Comparison of ENCODE assay signal across 26 cellular contexts in genomic region chr1:235872270-235872669, GRCh38. TPM values are rescaled to one million over a fixed set of nuclear protein-coding genes. Genes with fewer than 3 reads are reported as not detected.
A peak's percentile ranks its signal among the peaks of the same experiment; 100 is the strongest.
DNase-seq lines count a peak whose midpoint lies in the region; ATAC-seq and FAIRE-seq lines count a peak whose summit lies in the region.
"Had no signal": no experiment of that assay in that cellular context is flagged by ENCODE, and none has a peak within 500 bp of the region (broad histone marks: within the 10 kb centered on the region; RNA-seq: fewer than 3 reads in every experiment).

No MANE protein-coding gene starts in this region.

- H3K9me3 Mint-ChIP-seq in activated naive CD4-positive, alpha-beta T cell treated with anti-CD3 and anti-CD28 coated beads for 36 hours, result no peaks in the 10 kb centered on the region
- H3K9me3 Mint-ChIP-seq in activated naive CD8-positive, alpha-beta T cell treated with anti-CD3 and anti-CD28 coated beads, Interleukin-2, amount 50 U/mL, for 24 hours, result no peaks in the 10 kb centered on the region
- no peaks in the 10 kb centered on the region for H3K9me3 Mint-ChIP-seq in stimulated activated naive CD8-positive, alpha-beta T cell treated with anti-CD3 and anti-CD28 coated beads, Interleukin-15, amount 100 ng/mL, for 72 hours
- H3K9me3 Mint-ChIP-seq: dendritic cell treated with granulocyte-macrophage colony-stimulating factor and Interleukin-4, amounts not matched to agents 40 ng/mL and 50 ng/mL, for 4 days; endodermal cell; H9; memory B cell; neural progenitor cell had no signal

- intact Hi-C loops in activated naive CD4-positive, alpha-beta T cell treated with anti-CD3 and anti-CD28 coated beads for 36 hours (cut with micrococcal nuclease), result no loop called here

- H3K4me1 Mint-ChIP-seq in activated naive CD4-positive, alpha-beta T cell treated with anti-CD3 and anti-CD28 coated beads for 36 hours (ENCODE audit: low read depth), result peaks cover 63% of the 10 kb centered on the region
- peaks cover 30% of the 10 kb centered on the region for H3K4me1 Mint-ChIP-seq in T-helper 17 cell
- peaks cover 17% of the 10 kb centered on the region for H3K4me1 Mint-ChIP-seq in activated naive CD8-positive, alpha-beta T cell treated with anti-CD3 and anti-CD28 coated beads, Interleukin-2, amount 50 U/mL, for 24 hours
- H3K4me1 Mint-ChIP-seq in stimulated activated naive CD8-positive, alpha-beta T cell treated with anti-CD3 and anti-CD28 coated beads, Interleukin-15, amount 100 ng/mL, for 72 hours, result peaks cover 9% of the 10 kb centered on the region

- no peak overlapping the region for H3K4me3 Mint-ChIP-seq in activated naive CD4-positive, alpha-beta T cell treated with anti-CD3 and anti-CD28 coated beads for 36 hours
- H3K4me3 Mint-ChIP-seq in T-helper 17 cell, result no peak overlapping the region
- peak overlapping the region; percentile 74 for H3K4me3 Mint-ChIP-seq in activated naive CD8-positive, alpha-beta T cell treated with anti-CD3 and anti-CD28 coated beads, Interleukin-2, amount 50 U/mL, for 24 hours
- peak overlapping the region; percentile 72 to 80 for H3K4me3 Mint-ChIP-seq in stimulated activated naive CD8-positive, alpha-beta T cell treated with anti-CD3 and anti-CD28 coated beads, Interleukin-15, amount 100 ng/mL, for 72 hours
- H3K4me3 Mint-ChIP-seq: B cell; dendritic cell treated with granulocyte-macrophage colony-stimulating factor and Interleukin-4, amounts not matched to agents 40 ng/mL and 50 ng/mL, for 4 days; endodermal cell; H9; memory B cell; neural progenitor cell had no signal

- no peaks in the 10 kb centered on the region for H3K9me3 ChIP-seq in T-helper 17 cell (ENCODE audit: control insufficient read depth, low read length, poor library complexity, severe bottlenecking)
- H3K9me3 ChIP-seq: body of pancreas, left lung, pancreas, stomach, thyroid gland had no signal

- peak overlapping the region; percentile 93 for H3K27ac Mint-ChIP-seq in activated naive CD4-positive, alpha-beta T cell treated with anti-CD3 and anti-CD28 coated beads for 36 hours
- peak overlapping the region; percentile 81 for H3K27ac Mint-ChIP-seq in T-helper 17 cell
- peak overlapping the region; percentile 99 for H3K27ac Mint-ChIP-seq in activated naive CD8-positive, alpha-beta T cell treated with anti-CD3 and anti-CD28 coated beads, Interleukin-2, amount 50 U/mL, for 24 hours
- peak overlapping the region; percentile 97 to 99 for H3K27ac Mint-ChIP-seq in stimulated activated naive CD8-positive, alpha-beta T cell treated with anti-CD3 and anti-CD28 coated beads, Interleukin-15, amount 100 ng/mL, for 72 hours
- H3K27ac Mint-ChIP-seq: B cell; dendritic cell treated with granulocyte-macrophage colony-stimulating factor and Interleukin-4, amounts not matched to agents 40 ng/mL and 50 ng/mL, for 4 days; endodermal cell; H9; memory B cell; neural progenitor cell had no signal

- H3K27me3 Mint-ChIP-seq in activated naive CD4-positive, alpha-beta T cell treated with anti-CD3 and anti-CD28 coated beads for 36 hours (ENCODE audit: low read depth), result no peaks in the 10 kb centered on the region
- H3K27me3 Mint-ChIP-seq in T-helper 17 cell, result no peaks in the 10 kb centered on the region
- H3K27me3 Mint-ChIP-seq in activated naive CD8-positive, alpha-beta T cell treated with anti-CD3 and anti-CD28 coated beads, Interleukin-2, amount 50 U/mL, for 24 hours, result no peaks in the 10 kb centered on the region
- H3K27me3 Mint-ChIP-seq in stimulated activated naive CD8-positive, alpha-beta T cell treated with anti-CD3 and anti-CD28 coated beads, Interleukin-15, amount 100 ng/mL, for 72 hours, result no peaks in the 10 kb centered on the region
- H3K27me3 Mint-ChIP-seq: B cell; dendritic cell treated with granulocyte-macrophage colony-stimulating factor and Interleukin-4, amounts not matched to agents 40 ng/mL and 50 ng/mL, for 4 days; memory B cell had no signal

- DNase-seq in activated naive CD4-positive, alpha-beta T cell treated with anti-CD3 and anti-CD28 coated beads for 36 hours, result no peak
- DNase-seq in activated naive CD4-positive, alpha-beta T cell treated with Interleukin-2 at 50 U/mL for 16 hours, result no peak
- DNase-seq in T-helper 17 cell (no peak), RCC 7860 (ENCODE audit: low spot score) (no peak)
- DNase-seq in activated naive CD8-positive, alpha-beta T cell treated with anti-CD3 and anti-CD28 coated beads, Interleukin-2, amount 50 U/mL, for 24 hours, result no peak
- no peak for DNase-seq in stimulated activated naive CD8-positive, alpha-beta T cell treated with anti-CD3 and anti-CD28 coated beads, Interleukin-15, amount 100 ng/mL, for 72 hours
- DNase-seq: ACHN, body of pancreas, endodermal cell, glutamatergic neuron, H9, KBM-7, left lung, NCI-H1105, NCI-H187 treated with DMSO at 0.1 percent for 48 hours, NCI-H2171, NCI-H510A, pancreas, RPMI8226, stomach, thyroid gland had no signal

- ATAC-seq in T-helper 17 cell (no peak), HG02981 (IDR thresholded peaks at IDR 0.05; ENCODE audit: unreplicated experiment) (no peak)
- ATAC-seq in activated naive CD8-positive, alpha-beta T cell treated with anti-CD3 and anti-CD28 coated beads, Interleukin-2, amount 50 U/mL, for 24 hours, result no peak
- ATAC-seq in stimulated activated naive CD8-positive, alpha-beta T cell treated with anti-CD3 and anti-CD28 coated beads, Interleukin-15, amount 100 ng/mL, for 72 hours, result no peak
- ATAC-seq: body of pancreas, left lung, pancreas had no signal

- no peaks in the 10 kb centered on the region for H3K36me3 Mint-ChIP-seq in activated naive CD4-positive, alpha-beta T cell treated with anti-CD3 and anti-CD28 coated beads for 36 hours (ENCODE audit: low read depth)
- no peaks in the 10 kb centered on the region for H3K36me3 Mint-ChIP-seq in T-helper 17 cell (ENCODE audit: low read depth)
- H3K36me3 Mint-ChIP-seq in activated naive CD8-positive, alpha-beta T cell treated with anti-CD3 and anti-CD28 coated beads, Interleukin-2, amount 50 U/mL, for 24 hours (ENCODE audit: low read depth), result peaks cover 4% of the 10 kb centered on the region
- H3K36me3 Mint-ChIP-seq: memory B cell, neural progenitor cell had no signal

- no peak for FAIRE-seq in RCC 7860 (lab: Jason Lieb, UNC)
- FAIRE-seq: pancreas had no signal

- CTCF ChIA-PET in activated naive CD4-positive, alpha-beta T cell treated with anti-CD3 and anti-CD28 coated beads for 36 hours (lab: Charles Lee), result interaction anchor here (0.6 kb wide), 1 partner anchor 99 kb away, joined by 3 read pairs; no protein-coding TSS in a partner anchor

RNA-seq across cellular contexts. Expression of gene LYST, which starts 5.6 kb away (rescaled TPM):
- total RNA-seq in activated naive CD4-positive, alpha-beta T cell treated with anti-CD3 and anti-CD28 coated beads for 36 hours, result 10 to 100 TPM; 19.0 to 21.1 TPM
- total RNA-seq in T-helper 17 cell, result 10 to 100 TPM; 24.5 to 29.6 TPM

Comparison
In these comparisons a context has a peak if more than half of its experiments do, and no peak if none do; other contexts are left out.
1. H3K4me3 Mint-ChIP-seq: peak in activated naive CD8-positive, alpha-beta T cell treated with anti-CD3 and anti-CD28 coated beads, Interleukin-2, amount 50 U/mL, for 24 hours (single experiment) and stimulated activated naive CD8-positive, alpha-beta T cell treated with anti-CD3 and anti-CD28 coated beads, Interleukin-15, amount 100 ng/mL, for 72 hours (2 of 2); none in activated naive CD4-positive, alpha-beta T cell treated with anti-CD3 and anti-CD28 coated beads for 36 hours (single experiment) and T-helper 17 cell (single experiment).
2. Peak in every context shown above with its lines, with median percentiles within 50 percentile points of each other: H3K27ac Mint-ChIP-seq.